In the genomic region with DNA sequence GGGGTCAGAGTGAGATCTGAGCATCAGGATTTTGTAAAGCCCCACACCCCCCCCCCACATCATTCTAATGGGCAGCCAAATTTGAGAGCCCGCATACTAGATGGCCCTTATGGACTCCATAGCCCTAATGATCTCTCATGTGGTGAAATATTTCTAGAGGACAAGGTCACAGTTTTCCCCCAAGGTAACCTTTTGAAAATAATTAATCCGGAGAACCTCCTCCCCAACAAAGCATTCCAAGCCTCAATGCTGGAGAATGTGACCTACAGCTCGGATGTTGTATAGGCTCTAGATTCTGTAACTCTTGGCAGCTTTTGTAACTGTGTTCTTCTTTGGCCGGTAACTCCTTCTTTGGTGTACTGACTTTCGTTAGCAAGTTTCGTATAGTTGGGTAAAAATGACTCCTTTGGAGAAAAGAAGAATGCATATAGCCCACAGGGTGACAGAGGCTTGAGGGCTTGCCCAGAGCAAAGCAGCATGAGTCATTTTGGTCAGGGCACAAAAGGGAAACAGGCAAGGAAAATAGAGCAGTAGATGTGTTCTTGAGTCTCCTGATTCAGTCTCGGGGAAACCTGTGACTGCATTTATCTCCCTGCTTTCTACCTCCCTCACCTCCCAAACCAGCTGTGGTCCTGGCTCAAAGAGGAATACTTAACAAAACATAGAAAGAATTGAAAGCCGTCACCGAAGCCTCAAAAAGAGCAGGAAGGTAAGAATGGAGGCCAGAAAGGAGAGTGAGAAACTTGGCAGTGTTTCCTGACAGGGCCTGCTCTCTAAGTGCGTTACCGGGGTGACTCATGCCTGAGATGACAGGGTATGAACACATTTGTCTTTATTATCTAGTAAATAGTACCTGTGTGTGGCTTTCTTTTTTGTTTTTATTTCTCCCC, we compare ENCODE assay signal across 9 cellular contexts. TPM values are rescaled to one million over a fixed set of nuclear protein-coding genes. Genes with fewer than 3 reads are reported as not detected.
A peak's percentile ranks its signal among the peaks of the same experiment; 100 is the strongest.
DNase-seq lines count a peak whose midpoint lies in the region; ATAC-seq and TF ChIP-seq lines count a peak whose summit lies in the region.
"Had no signal": no experiment of that assay in that cellular context is flagged by ENCODE, and none has a peak within 500 bp of the region (broad histone marks: within the 10 kb centered on the region; RNA-seq: fewer than 3 reads in every experiment).

No MANE protein-coding gene starts in this region.

- DNase-seq in activated CD8-positive, alpha-beta memory T cell treated with anti-CD3 and anti-CD28 coated beads, Interleukin-2, amount 10 ng/mL, durations not matched to agents 7 days and 5 days: peak; percentile 49
- no peak for DNase-seq in activated CD8-positive, alpha-beta memory T cell treated with anti-CD3 and anti-CD28 coated beads, Interleukin-2, amount 50 U/mL, for 4 hours
- peak; percentile 35 for DNase-seq in NCI-H1417 treated with DMSO at 0.1 percent for 48 hours (lab: John Stamatoyannopoulos, UW)
- peak; percentile 20 for DNase-seq in activated naive CD8-positive, alpha-beta T cell treated with anti-CD3 and anti-CD28 coated beads, Interleukin-2, amount 50 U/mL, for 24 hours
- DNase-seq in lung microvascular endothelial cell (ENCODE audit: low read depth in 2 of 2): peak; percentile 24 to 81
- DNase-seq in dorsolateral prefrontal cortex: no peak

- no peak overlapping the region for H3K27ac ChIP-seq in dorsolateral prefrontal cortex
- H3K27ac ChIP-seq: VCaP had no signal

- no peaks in the 10 kb centered on the region for H3K27me3 ChIP-seq in dorsolateral prefrontal cortex

- H3K36me3 Mint-ChIP-seq in activated CD8-positive, alpha-beta memory T cell treated with anti-CD3 and anti-CD28 coated beads, Interleukin-2, amount 10 ng/mL, durations not matched to agents 7 days and 5 days: no peaks in the 10 kb centered on the region
- H3K36me3 Mint-ChIP-seq in activated naive CD8-positive, alpha-beta T cell treated with anti-CD3 and anti-CD28 coated beads, Interleukin-2, amount 50 U/mL, for 24 hours (ENCODE audit: low read depth): no peaks in the 10 kb centered on the region

- H3K27ac Mint-ChIP-seq in activated CD8-positive, alpha-beta memory T cell treated with anti-CD3 and anti-CD28 coated beads, Interleukin-2, amount 10 ng/mL, durations not matched to agents 7 days and 5 days: peak overlapping the region; percentile 85
- H3K27ac Mint-ChIP-seq in activated naive CD8-positive, alpha-beta T cell treated with anti-CD3 and anti-CD28 coated beads, Interleukin-2, amount 50 U/mL, for 24 hours: peak overlapping the region; percentile 92

- no peak overlapping the region for H3K4me3 Mint-ChIP-seq in activated CD8-positive, alpha-beta memory T cell treated with anti-CD3 and anti-CD28 coated beads, Interleukin-2, amount 10 ng/mL, durations not matched to agents 7 days and 5 days
- peak overlapping the region; percentile 57 for H3K4me3 Mint-ChIP-seq in activated naive CD8-positive, alpha-beta T cell treated with anti-CD3 and anti-CD28 coated beads, Interleukin-2, amount 50 U/mL, for 24 hours

- H3K4me1 Mint-ChIP-seq in activated CD8-positive, alpha-beta memory T cell treated with anti-CD3 and anti-CD28 coated beads, Interleukin-2, amount 10 ng/mL, durations not matched to agents 7 days and 5 days: peaks cover 29% of the 10 kb centered on the region
- H3K4me1 Mint-ChIP-seq in activated naive CD8-positive, alpha-beta T cell treated with anti-CD3 and anti-CD28 coated beads, Interleukin-2, amount 50 U/mL, for 24 hours: peaks cover 50% of the 10 kb centered on the region

- TF ChIP-seq CTCF in dorsolateral prefrontal cortex (IDR thresholded peaks at IDR 0.05 in 54 of 56, conservative IDR thresholded peaks at IDR 0.05 in 2 of 56; ENCODE audit: low read depth in 1 of 56, partially characterized antibody in 56 of 56): no peak

- intact Hi-C loops in dorsolateral prefrontal cortex (cut with DNase I): loop anchor here (10.0 kb wide), 2 partner anchors 281 to 331 kb away; a partner anchor contains a TSS

- H3K9me3 Mint-ChIP-seq in activated CD8-positive, alpha-beta memory T cell treated with anti-CD3 and anti-CD28 coated beads, Interleukin-2, amount 10 ng/mL, durations not matched to agents 7 days and 5 days (ENCODE audit: low read depth): no peaks in the 10 kb centered on the region
- H3K9me3 Mint-ChIP-seq in activated naive CD8-positive, alpha-beta T cell treated with anti-CD3 and anti-CD28 coated beads, Interleukin-2, amount 50 U/mL, for 24 hours: no peaks in the 10 kb centered on the region

- CTCF ChIA-PET in activated CD8-positive, alpha-beta memory T cell treated with anti-CD3 and anti-CD28 coated beads, Interleukin-2, amount 10 ng/mL, durations not matched to agents 7 days and 5 days (lab: Charles Lee): interaction anchor here (1.6 kb wide), 1 partner anchor 187 kb away, joined by 5 read pairs; no protein-coding TSS in a partner anchor

- H3K27me3 Mint-ChIP-seq in activated CD8-positive, alpha-beta memory T cell treated with anti-CD3 and anti-CD28 coated beads, Interleukin-2, amount 10 ng/mL, durations not matched to agents 7 days and 5 days: peaks cover 27% of the 10 kb centered on the region
- peaks cover 6% of the 10 kb centered on the region for H3K27me3 Mint-ChIP-seq in activated naive CD8-positive, alpha-beta T cell treated with anti-CD3 and anti-CD28 coated beads, Interleukin-2, amount 50 U/mL, for 24 hours

- peak; percentile 82 for ATAC-seq in activated CD8-positive, alpha-beta memory T cell treated with anti-CD3 and anti-CD28 coated beads, Interleukin-2, amount 10 ng/mL, durations not matched to agents 7 days and 5 days
- ATAC-seq in activated naive CD8-positive, alpha-beta T cell treated with anti-CD3 and anti-CD28 coated beads, Interleukin-2, amount 50 U/mL, for 24 hours: peak; percentile 84
- ATAC-seq in HG02759 (IDR thresholded peaks at IDR 0.05; ENCODE audit: unreplicated experiment) (no peak), GM21360 (IDR thresholded peaks at IDR 0.05; ENCODE audit: unreplicated experiment) (no peak)

- H3K4me3 ChIP-seq in dorsolateral prefrontal cortex: no peak overlapping the region

RNA-seq across cellular contexts. Expression of a gene that starts 6.5 kb away (rescaled TPM):
- total RNA-seq in activated CD8-positive, alpha-beta memory T cell treated with anti-CD3 and anti-CD28 coated beads, Interleukin-2, amount 10 ng/mL, durations not matched to agents 7 days and 5 days: 10 to 100 TPM in 1 of 2 experiments, 1 to 10 TPM in 1; 7.8 to 11.8 TPM
- 7.4 and 10.7 TPM in 2 replicates for total RNA-seq in lung microvascular endothelial cell
- 10 to 100 TPM; 12.5 to 32.8 (median 21.9) TPM for total RNA-seq in dorsolateral prefrontal cortex

Comparison
In these comparisons a context has a peak if more than half of its experiments do, and no peak if none do; other contexts are left out.
1. DNase-seq: peak in activated CD8-positive, alpha-beta memory T cell treated with anti-CD3 and anti-CD28 coated beads, Interleukin-2, amount 10 ng/mL, durations not matched to agents 7 days and 5 days (single experiment), NCI-H1417 treated with DMSO at 0.1 percent for 48 hours (single experiment), activated naive CD8-positive, alpha-beta T cell treated with anti-CD3 and anti-CD28 coated beads, Interleukin-2, amount 50 U/mL, for 24 hours (single experiment) and lung microvascular endothelial cell (2 of 2); none in activated CD8-positive, alpha-beta memory T cell treated with anti-CD3 and anti-CD28 coated beads, Interleukin-2, amount 50 U/mL, for 4 hours (single experiment) and dorsolateral prefrontal cortex (0 of 10).
2. ATAC-seq: peak in activated CD8-positive, alpha-beta memory T cell treated with anti-CD3 and anti-CD28 coated beads, Interleukin-2, amount 10 ng/mL, durations not matched to agents 7 days and 5 days (single experiment) and activated naive CD8-positive, alpha-beta T cell treated with anti-CD3 and anti-CD28 coated beads, Interleukin-2, amount 50 U/mL, for 24 hours (single experiment); none in HG02759 (single experiment) and GM21360 (single experiment).